Comparison of ENCODE assay signal across 31 cellular contexts in genomic region chr10:95330966-95331453, GRCh38. TPM values are rescaled to one million over a fixed set of nuclear protein-coding genes. Genes with fewer than 3 reads are reported as not detected.
DNase-seq lines count a peak whose midpoint lies in the region; ATAC-seq, FAIRE-seq and TF ChIP-seq lines count a peak whose summit lies in the region.
"Had no signal": no experiment of that assay in that cellular context is flagged by ENCODE, and none has a peak within 500 bp of the region (broad histone marks: within the 10 kb centered on the region; RNA-seq: fewer than 3 reads in every experiment).

No MANE protein-coding gene starts in this region.

- CTCF ChIA-PET in PC-9 (lab: Charles Lee) (no interaction called here), endothelial cell of umbilical vein (lab: Charles Lee) (interaction anchor here (0.6 to 1.5 kb wide), 4 partner anchors 12 to 144 kb away, joined by 3 read pairs; no protein-coding TSS in a partner anchor)

- H2AFZ ChIP-seq in PC-9 (no peak overlapping the region), endothelial cell of umbilical vein (ENCODE audit: low read depth, low read length) (no peak overlapping the region)
- H2AFZ ChIP-seq: GM23338 had no signal

- no peaks in the 10 kb centered on the region for H3K9me1 ChIP-seq in endothelial cell of umbilical vein (replicated peaks; ENCODE audit: control insufficient read depth, extremely low read depth, insufficient read depth, low read length)

- H3K9me2 ChIP-seq in PC-9 (ENCODE audit: insufficient read depth) = no peaks in the 10 kb centered on the region

- 96 to 97% methylated on average over 1 of the region's 1 CpG for WGBS in testis, 2 donors

- no peak overlapping the region for H3K9ac ChIP-seq in endothelial cell of umbilical vein (replicated peaks; ENCODE audit: extremely low read depth, insufficient read depth, low read length)

- H3K27me3 ChIP-seq in PC-9 (ENCODE audit: insufficient read depth, low read depth) = no peaks in the 10 kb centered on the region
- H3K27me3 ChIP-seq in endothelial cell of umbilical vein (ENCODE audit: control insufficient read depth in 2 of 2, insufficient read depth in 2 of 2, low read length in 2 of 2) = no peaks in the 10 kb centered on the region
- H3K27me3 ChIP-seq in testis = no peaks in the 10 kb centered on the region
- H3K27me3 ChIP-seq: BE2C, Peyer's patch, upper lobe of left lung had no signal

- H3K4me2 ChIP-seq in PC-9 = no peak overlapping the region
- H3K4me2 ChIP-seq in endothelial cell of umbilical vein (ENCODE audit: insufficient read depth, low read length) = no peak overlapping the region
- H3K4me2 ChIP-seq: GM23338 had no signal

- peak; percentile 76 for FAIRE-seq in endothelial cell of umbilical vein (lab: Jason Lieb, UNC)
- FAIRE-seq: kidney had no signal

- no peaks in the 10 kb centered on the region for H3K36me3 ChIP-seq in PC-9 (ENCODE audit: low read depth)
- H3K36me3 ChIP-seq in endothelial cell of umbilical vein (ENCODE audit: control insufficient read depth in 2 of 2, extremely low read depth in 1 of 2, insufficient read depth in 2 of 2, low read length in 2 of 2) = no peaks in the 10 kb centered on the region
- H3K36me3 ChIP-seq in testis (ENCODE audit: low read depth, missing control alignments) = no peaks in the 10 kb centered on the region
- H3K36me3 ChIP-seq: BE2C, lower lobe of right lung, Peyer's patch had no signal

- BruUV-seq in PC-9 (replicated peaks; lab: Mats Ljungman, UMichigan) (no TSS peak), endothelial cell of umbilical vein (replicated peaks; lab: Mats Ljungman, UMichigan) (no TSS peak)

- H3K4me1 ChIP-seq in PC-9 (replicated peaks; ENCODE audit: insufficient read depth) (peaks cover 19% of the 10 kb centered on the region), endothelial cell of umbilical vein (ENCODE audit: control insufficient read depth, extremely low read depth, insufficient read depth, low read length) (peaks cover 30% of the 10 kb centered on the region), testis (no peaks in the 10 kb centered on the region)
- H3K4me1 ChIP-seq: BE2C had no signal

- ATAC-seq in HG03175 (IDR thresholded peaks at IDR 0.05; ENCODE audit: unreplicated experiment) (no peak), GM19023 (IDR thresholded peaks at IDR 0.05; ENCODE audit: unreplicated experiment) (no peak)
- ATAC-seq: activated T-cell treated with anti-CD3 and anti-CD28 coated beads, Interleukin-2, amount 50 U/mL, for 72 hours; GM23338; mucosa of descending colon; natural killer cell treated with Interleukin-12 subunit alpha and Interleukin-12 subunit beta and Interleukin-15 and Interleukin-18, amount 100 ng/mL, for 72 hours; stimulated activated naive CD8-positive, alpha-beta T cell treated with anti-CD3 and anti-CD28 coated beads, Interleukin-15, amount 100 ng/mL, for 72 hours had no signal

- TF ChIP-seq CTCF in C4-2B (conservative IDR thresholded peaks at IDR 0.05) = no peak
- no peak for TF ChIP-seq CTCF in PC-9 (conservative IDR thresholded peaks at IDR 0.05)
- no peak for TF ChIP-seq CTCF in endothelial cell of umbilical vein (IDR thresholded peaks at IDR 0.05; ENCODE audit: extremely low read depth in 1 of 2, insufficient read depth in 1 of 2, low read depth in 1 of 2, low read length in 2 of 2)
- TF ChIP-seq CTCF in testis (IDR thresholded peaks at IDR 0.05) = no peak

- H3F3A ChIP-seq in PC-9 (ENCODE audit: insufficient read depth, low read depth) = peaks cover 11% of the 10 kb centered on the region; the same call in 1 of the 2 replicates

- H3K79me2 ChIP-seq in PC-9 (ENCODE audit: low read depth) (no peaks in the 10 kb centered on the region), endothelial cell of umbilical vein (ENCODE audit: control insufficient read depth, insufficient read depth, low read length) (no peaks in the 10 kb centered on the region)

- H4K20me1 ChIP-seq in PC-9 (ENCODE audit: insufficient read depth) (no peaks in the 10 kb centered on the region), endothelial cell of umbilical vein (replicated peaks; ENCODE audit: control insufficient read depth, extremely low read depth, insufficient read depth, low read length) (no peaks in the 10 kb centered on the region)

- H3K27ac ChIP-seq in C4-2B (peak overlapping the region; percentile 68), PC-9 (peak overlapping the region; percentile 37; the same call in 1 of the 2 replicates), endothelial cell of umbilical vein (ENCODE audit: insufficient read depth, low read depth, low read length) (no peak overlapping the region), testis (no peak overlapping the region)
- H3K27ac ChIP-seq: HL-60, lower lobe of right lung had no signal

- no peak for TF ChIP-seq POLR2A in endothelial cell of umbilical vein (IDR thresholded peaks at IDR 0.05; ENCODE audit: low read depth, low read length)
- no peak for TF ChIP-seq POLR2A in testis (IDR thresholded peaks at IDR 0.05)

- dilution Hi-C loops in endothelial cell of umbilical vein (cut with MboI; ENCODE audit: extremely low pct_ligation_motif_present, low sequenced_read_pairs) = no loop called here

- no peak overlapping the region for H3K4me3 ChIP-seq in PC-9
- H3K4me3 ChIP-seq in endothelial cell of umbilical vein (replicated peaks in 1 of 3; ENCODE audit: insufficient read depth in 1 of 3, low read depth in 1 of 3, low read length in 3 of 3) = no peak overlapping the region
- H3K4me3 ChIP-seq in testis = no peak overlapping the region
- H3K4me3 ChIP-seq: GM23338, lower lobe of right lung, mucosa of descending colon, Peyer's patch, skin epidermis, upper lobe of left lung had no signal

- H3K9me3 ChIP-seq in PC-9 (ENCODE audit: insufficient read depth, low read depth) = no peaks in the 10 kb centered on the region
- H3K9me3 ChIP-seq in endothelial cell of umbilical vein (replicated peaks; ENCODE audit: control insufficient read depth, insufficient read depth, low read length) = no peaks in the 10 kb centered on the region
- H3K9me3 ChIP-seq in testis = no peaks in the 10 kb centered on the region
- H3K9me3 ChIP-seq: BE2C, lower lobe of right lung, mucosa of descending colon, Peyer's patch, upper lobe of left lung had no signal

- intact Hi-C loops in PC-9 (cut with micrococcal nuclease; ENCODE audit: unreplicated experiment) = no loop called here
- intact Hi-C loops in endothelial cell of umbilical vein (cut with micrococcal nuclease) = no loop called here
- intact Hi-C loops in testis (cut with DNase I; ENCODE audit: low total_unique reads) = no loop called here

- POLR2A ChIA-PET in PC-9 (lab: Charles Lee; ENCODE audit: unreplicated experiment) (no interaction called here), endothelial cell of umbilical vein (lab: Charles Lee) (no interaction called here)

- DNase-seq in PC-9 (no peak), endothelial cell of umbilical vein (ENCODE audit: low read depth, low spot score) (peak; percentile 30), lung microvascular endothelial cell (ENCODE audit: low read depth in 2 of 2) (peak; percentile 62 to 74), SIG-M5 (lab: John Stamatoyannopoulos, UW) (no peak), testis (no peak)
- DNase-seq: ACHN; activated CD4-positive, alpha-beta T cell treated with anti-CD3 and anti-CD28 coated beads, Interleukin-2, amount 50 U/mL, for 4 hours; activated CD4-positive, CD25-positive, alpha-beta regulatory T cell; activated naive CD4-positive, alpha-beta T cell; activated T-cell treated with anti-CD3 and anti-CD28 coated beads, Interleukin-2, amount 50 U/mL, for 72 hours; BE2C; effector CD8-positive, alpha-beta T cell; GF-D8; Karpas-422; kidney; lower lobe of right lung; mucosa of descending colon; NCI-H187; NCI-H2171 treated with DMSO at 0.1 percent for 48 hours; NCI-H69; stimulated activated CD8-positive, alpha-beta memory T cell treated with anti-CD3 and anti-CD28 coated beads, Interleukin-4, amount 100 ng/mL, for 48 hours; stimulated activated naive CD8-positive, alpha-beta T cell treated with anti-CD3 and anti-CD28 coated beads, Interleukin-15, amount 100 ng/mL, for 72 hours; upper lobe of left lung had no signal

TF ChIP-seq in endothelial cell of umbilical vein, 7 proteins besides CTCF, POLR2A, EP300 and RAD21:
- TF ChIP-seq GATA2 (IDR thresholded peaks at IDR 0.05; ENCODE audit: insufficient read depth, insufficient read length, low read depth, low read length) (no peak), POLR2AphosphoS5 (IDR thresholded peaks at IDR 0.05; ENCODE audit: insufficient read depth, low read depth, low read length) (no peak), EZH2 (IDR thresholded peaks at IDR 0.05; ENCODE audit: borderline replicate concordance, low read depth, low read length, severe bottlenecking) (no peak), JUN (IDR thresholded peaks at IDR 0.05; ENCODE audit: borderline replicate concordance, insufficient read depth, insufficient read length, low read depth) (no peak), FOS (IDR thresholded peaks at IDR 0.05; ENCODE audit: borderline replicate concordance, insufficient read depth, low read length) (peak; percentile 52), MAX (IDR thresholded peaks at IDR 0.05; ENCODE audit: insufficient read depth, insufficient read length) (no peak), MYC (IDR thresholded peaks at IDR 0.05; ENCODE audit: low read depth, low read length) (no peak)

RNA-seq across cellular contexts. Expression of gene PDLIM1, which starts 40.2 kb away (rescaled TPM):
- total RNA-seq in PC-9 (2021) = 202 and 215 TPM in 2 replicates
- total RNA-seq in endothelial cell of umbilical vein = 70.4 and 122 TPM in 2 replicates
- polyA plus RNA-seq in endothelial cell of umbilical vein = 84.8 and 91.1 TPM in 2 replicates
- 102 and 105 TPM in 2 replicates for polyA plus RNA-seq in endothelial cell of umbilical vein (2011; cell fraction: cytosol; rRNA removed)
- polyA plus RNA-seq in endothelial cell of umbilical vein (2011; cell fraction: nucleus; rRNA removed) = 49.1 and 58.9 TPM in 2 replicates
- 192 and 244 TPM in 2 replicates for polyA plus RNA-seq in endothelial cell of umbilical vein (2012)
- 67.0 and 86.1 TPM in 2 replicates for polyA minus RNA-seq in endothelial cell of umbilical vein
- polyA minus RNA-seq in endothelial cell of umbilical vein (2011; cell fraction: cytosol; rRNA and poly(A)+ RNA removed) = 12.6 TPM
- 32.6 and 32.8 TPM in 2 replicates for polyA minus RNA-seq in endothelial cell of umbilical vein (2011; cell fraction: nucleus; rRNA and poly(A)+ RNA removed)
- 67.1 and 93.7 TPM in 2 replicates for total RNA-seq in lung microvascular endothelial cell
- 10 to 100 TPM; 14.9 to 23.5 TPM for total RNA-seq in testis
- polyA plus RNA-seq in testis (ENCODE audit: insufficient read depth, low read depth, low replicate concordance) = 64.3 TPM

Comparison
In these comparisons a context has a peak if more than half of its experiments do, and no peak if none do; other contexts are left out.
1. H3K27ac ChIP-seq: peak in C4-2B (single experiment) and PC-9 (single experiment); none in endothelial cell of umbilical vein (single experiment) and testis (0 of 2).
2. DNase-seq: peak in endothelial cell of umbilical vein (single experiment) and lung microvascular endothelial cell (2 of 2); none in PC-9 (0 of 2), SIG-M5 (single experiment) and testis (single experiment).